ENCODE assay signal across 18 cellular contexts in the genomic region with DNA sequence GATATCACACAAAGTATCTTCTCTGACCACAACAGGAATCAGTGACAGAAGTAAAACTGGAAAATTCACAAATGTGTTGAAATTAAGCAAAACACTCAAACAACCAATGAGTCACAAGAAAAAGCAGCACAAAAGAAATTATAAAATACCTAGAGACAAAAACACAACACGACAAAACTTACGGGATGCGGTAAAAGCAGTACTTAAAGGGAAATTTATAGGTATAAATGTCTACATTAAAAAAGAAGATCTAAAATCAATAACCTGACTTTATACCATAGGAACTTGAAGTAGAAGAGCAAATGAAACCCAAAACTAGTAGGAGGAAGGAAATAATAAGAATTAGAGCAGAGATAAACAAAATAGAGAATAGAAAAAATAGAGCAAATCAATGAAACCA. TPM values are rescaled to one million over a fixed set of nuclear protein-coding genes. Genes with fewer than 3 reads are reported as not detected.
DNase-seq lines count a peak whose midpoint lies in the region; ATAC-seq, FAIRE-seq and TF ChIP-seq lines count a peak whose summit lies in the region.
"Had no signal": no experiment of that assay in that cellular context is flagged by ENCODE, and none has a peak within 500 bp of the region (broad histone marks: within the 10 kb centered on the region; RNA-seq: fewer than 3 reads in every experiment).

No MANE protein-coding gene starts in this region.

- H3K9ac ChIP-seq in MM.1S (ENCODE audit: low read length), result no peak overlapping the region

- ATAC-seq in activated CD8-positive, alpha-beta memory T cell treated with anti-CD3 and anti-CD28 coated beads, Interleukin-2, amount 10 ng/mL, durations not matched to agents 7 days and 5 days, result no peak
- ATAC-seq: K562 had no signal

- H3K9me3 ChIP-seq in MM.1S (replicated peaks; ENCODE audit: insufficient read depth, low read length), result no peaks in the 10 kb centered on the region
- H3K9me3 ChIP-seq: BE2C, Peyer's patch had no signal

- no peaks in the 10 kb centered on the region for H4K20me1 ChIP-seq in MM.1S (ENCODE audit: insufficient read depth, low read length)

- peaks cover 2% of the 10 kb centered on the region for H3K27me3 Mint-ChIP-seq in activated CD8-positive, alpha-beta memory T cell treated with anti-CD3 and anti-CD28 coated beads, Interleukin-2, amount 10 ng/mL, durations not matched to agents 7 days and 5 days

- no peaks in the 10 kb centered on the region for H3K27me3 ChIP-seq in MM.1S (replicated peaks; ENCODE audit: insufficient read depth, low read length)
- H3K27me3 ChIP-seq: BE2C, Peyer's patch had no signal

- H2AFZ ChIP-seq in MM.1S (ENCODE audit: low read length), result peak overlapping the region; percentile 0; the same call in 1 of the 2 replicates

- H3K9me3 Mint-ChIP-seq in activated CD8-positive, alpha-beta memory T cell treated with anti-CD3 and anti-CD28 coated beads, Interleukin-2, amount 10 ng/mL, durations not matched to agents 7 days and 5 days (ENCODE audit: low read depth), result no peaks in the 10 kb centered on the region

- FAIRE-seq in GM19239 (lab: Jason Lieb, UNC) (peak; percentile 39), frontal cortex (lab: Jason Lieb, UNC) (peak; percentile 8)
- FAIRE-seq: K562 had no signal

- TF ChIP-seq CTCF in MM.1S (IDR thresholded peaks at IDR 0.05; ENCODE audit: low read length), result no peak

- H3K4me1 Mint-ChIP-seq in activated CD8-positive, alpha-beta memory T cell treated with anti-CD3 and anti-CD28 coated beads, Interleukin-2, amount 10 ng/mL, durations not matched to agents 7 days and 5 days, result peaks cover 28% of the 10 kb centered on the region

- peaks cover 10% of the 10 kb centered on the region for H3F3A ChIP-seq in MM.1S (ENCODE audit: insufficient read depth, low read length)

- no peaks in the 10 kb centered on the region for H3K79me2 ChIP-seq in MM.1S (ENCODE audit: low read length)

- peak overlapping the region; percentile 57 for H3K4me3 Mint-ChIP-seq in activated CD8-positive, alpha-beta memory T cell treated with anti-CD3 and anti-CD28 coated beads, Interleukin-2, amount 10 ng/mL, durations not matched to agents 7 days and 5 days

- peaks cover 2% of the 10 kb centered on the region for H3K36me3 Mint-ChIP-seq in activated CD8-positive, alpha-beta memory T cell treated with anti-CD3 and anti-CD28 coated beads, Interleukin-2, amount 10 ng/mL, durations not matched to agents 7 days and 5 days

- no peaks in the 10 kb centered on the region for H3K36me3 ChIP-seq in MM.1S (replicated peaks; ENCODE audit: insufficient read depth, low read length)
- H3K36me3 ChIP-seq: BE2C, Peyer's patch had no signal

- CTCF ChIA-PET in activated CD8-positive, alpha-beta memory T cell treated with anti-CD3 and anti-CD28 coated beads, Interleukin-2, amount 10 ng/mL, durations not matched to agents 7 days and 5 days (lab: Charles Lee), result no interaction called here

- peak overlapping the region; percentile 64 for H3K27ac Mint-ChIP-seq in activated CD8-positive, alpha-beta memory T cell treated with anti-CD3 and anti-CD28 coated beads, Interleukin-2, amount 10 ng/mL, durations not matched to agents 7 days and 5 days

- H3K9me2 ChIP-seq in MM.1S (replicated peaks; ENCODE audit: insufficient read depth, low read length), result no peaks in the 10 kb centered on the region

- H3K4me3 ChIP-seq in MM.1S (ENCODE audit: low read length), result no peak overlapping the region
- H3K4me3 ChIP-seq: K562, Peyer's patch had no signal

- H3K27ac ChIP-seq in MM.1S (ENCODE audit: low read length), result no peak overlapping the region
- H3K27ac ChIP-seq: Peyer's patch had no signal

- H3K4me2 ChIP-seq in MM.1S (ENCODE audit: low read depth, low read length), result peak overlapping the region; percentile 25

- H3K4me1 ChIP-seq in MM.1S (ENCODE audit: low read length), result peaks cover 5% of the 10 kb centered on the region; the same call in 1 of the 2 replicates
- H3K4me1 ChIP-seq: BE2C had no signal

- no peak for DNase-seq in activated CD8-positive, alpha-beta memory T cell treated with anti-CD3 and anti-CD28 coated beads, Interleukin-2, amount 10 ng/mL, durations not matched to agents 7 days and 5 days
- DNase-seq in activated CD8-positive, alpha-beta memory T cell treated with anti-CD3 and anti-CD28 coated beads, Interleukin-2, amount 50 U/mL, for 4 hours, result no peak
- no peak for DNase-seq in GM19239 (ENCODE audit: insufficient read length, low spot score)
- no peak for DNase-seq in MM.1S
- DNase-seq in frontal cortex (ENCODE audit: low spot score in 2 of 2), result no peak
- no peak for DNase-seq in cortex of kidney (lab: John Stamatoyannopoulos, UW)
- no peak for DNase-seq in NCI-H748 treated with DMSO at 0.1 percent for 48 hours (lab: John Stamatoyannopoulos, UW)
- DNase-seq: BE2C; DMS79; H7; NCI-H1092 treated with DMSO at 0.1 percent for 48 hours; NCI-H146; NCI-H2029; NCI-H2227 treated with DMSO at 0.1 percent for 48 hours; NCI-H510A; NK-92 treated with Interleukin-12 subunit alpha and Interleukin-12 subunit beta, amount 100 ng/mL, for 24 hours; Peyer's patch had no signal

RNA-seq across cellular contexts. Expression of gene WDR41, which starts 2.8 kb away (rescaled TPM):
- total RNA-seq in activated CD8-positive, alpha-beta memory T cell treated with anti-CD3 and anti-CD28 coated beads, Interleukin-2, amount 10 ng/mL, durations not matched to agents 7 days and 5 days, result 10 to 100 TPM; 33.2 to 35.7 TPM
- 87.2 TPM for total RNA-seq in frontal cortex
